Comparison of ENCODE assay signal across 9 cellular contexts in the genomic region with DNA sequence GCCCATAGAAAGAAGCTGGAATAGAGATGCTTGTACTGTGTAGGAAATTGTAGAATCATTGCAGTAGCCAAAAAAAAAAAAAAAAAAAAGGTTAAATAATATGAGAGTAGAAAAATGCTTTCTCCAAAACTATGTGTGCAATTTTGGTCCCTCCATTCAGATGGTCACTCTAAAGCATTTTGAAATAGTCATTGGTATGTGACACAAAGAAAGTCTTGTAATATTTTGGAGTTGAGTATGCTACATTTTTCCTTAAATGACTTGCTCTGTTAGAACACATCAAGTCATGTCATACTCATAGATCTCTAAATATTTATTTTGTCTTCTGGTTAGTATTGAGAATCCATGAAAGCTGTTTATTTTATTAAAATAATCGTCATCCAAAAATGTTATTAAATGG.
"Had no signal": no experiment of that assay in that cellular context is flagged by ENCODE, and none has a peak within 500 bp of the region (broad histone marks: within the 10 kb centered on the region; RNA-seq: fewer than 3 reads in every experiment).

No MANE protein-coding gene starts in this region.

- H2AFZ ChIP-seq: GM23338 had no signal

- H3K4me3 ChIP-seq: GM23338, K562 had no signal

- FAIRE-seq: H1, H54, HepG2, K562 had no signal

- ATAC-seq: GM23338, HepG2, K562 had no signal

- H3K27ac ChIP-seq: HL-60 had no signal

- H3K4me2 ChIP-seq: GM23338 had no signal

- DNase-seq: H9, HCEC 1CT, KG1 had no signal
